In genomic region chr14:23071244-23071974, GRCh38 we compare ENCODE assay signal across 1 cellular context.
TF ChIP-seq lines count a peak whose summit lies in the region.

No MANE protein-coding gene starts in this region.

TF ChIP-seq in HepG2, 621 proteins besides CTCF, POLR2A, EP300 and RAD21 (continued from another document and continues in another):
- TF ChIP-seq, protein P1, sequence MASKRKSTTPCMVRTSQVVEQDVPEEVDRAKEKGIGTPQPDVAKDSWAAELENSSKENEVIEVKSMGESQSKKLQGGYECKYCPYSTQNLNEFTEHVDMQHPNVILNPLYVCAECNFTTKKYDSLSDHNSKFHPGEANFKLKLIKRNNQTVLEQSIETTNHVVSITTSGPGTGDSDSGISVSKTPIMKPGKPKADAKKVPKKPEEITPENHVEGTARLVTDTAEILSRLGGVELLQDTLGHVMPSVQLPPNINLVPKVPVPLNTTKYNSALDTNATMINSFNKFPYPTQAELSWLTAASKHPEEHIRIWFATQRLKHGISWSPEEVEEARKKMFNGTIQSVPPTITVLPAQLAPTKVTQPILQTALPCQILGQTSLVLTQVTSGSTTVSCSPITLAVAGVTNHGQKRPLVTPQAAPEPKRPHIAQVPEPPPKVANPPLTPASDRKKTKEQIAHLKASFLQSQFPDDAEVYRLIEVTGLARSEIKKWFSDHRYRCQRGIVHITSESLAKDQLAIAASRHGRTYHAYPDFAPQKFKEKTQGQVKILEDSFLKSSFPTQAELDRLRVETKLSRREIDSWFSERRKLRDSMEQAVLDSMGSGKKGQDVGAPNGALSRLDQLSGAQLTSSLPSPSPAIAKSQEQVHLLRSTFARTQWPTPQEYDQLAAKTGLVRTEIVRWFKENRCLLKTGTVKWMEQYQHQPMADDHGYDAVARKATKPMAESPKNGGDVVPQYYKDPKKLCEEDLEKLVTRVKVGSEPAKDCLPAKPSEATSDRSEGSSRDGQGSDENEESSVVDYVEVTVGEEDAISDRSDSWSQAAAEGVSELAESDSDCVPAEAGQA (IDR thresholded peaks at IDR 0.05; ENCODE audit: low read depth) = peak; percentile 80; the same call in 1 of the 2 replicates
- TF ChIP-seq, protein P1 (CRISPR knock-in tag; IDR thresholded peaks at IDR 0.05; ENCODE audit: borderline replicate concordance) = no peak
- TF ChIP-seq ZMAT3 (CRISPR knock-in tag; conservative IDR thresholded peaks at IDR 0.05) = peak; percentile 97
- TF ChIP-seq, protein P2, sequence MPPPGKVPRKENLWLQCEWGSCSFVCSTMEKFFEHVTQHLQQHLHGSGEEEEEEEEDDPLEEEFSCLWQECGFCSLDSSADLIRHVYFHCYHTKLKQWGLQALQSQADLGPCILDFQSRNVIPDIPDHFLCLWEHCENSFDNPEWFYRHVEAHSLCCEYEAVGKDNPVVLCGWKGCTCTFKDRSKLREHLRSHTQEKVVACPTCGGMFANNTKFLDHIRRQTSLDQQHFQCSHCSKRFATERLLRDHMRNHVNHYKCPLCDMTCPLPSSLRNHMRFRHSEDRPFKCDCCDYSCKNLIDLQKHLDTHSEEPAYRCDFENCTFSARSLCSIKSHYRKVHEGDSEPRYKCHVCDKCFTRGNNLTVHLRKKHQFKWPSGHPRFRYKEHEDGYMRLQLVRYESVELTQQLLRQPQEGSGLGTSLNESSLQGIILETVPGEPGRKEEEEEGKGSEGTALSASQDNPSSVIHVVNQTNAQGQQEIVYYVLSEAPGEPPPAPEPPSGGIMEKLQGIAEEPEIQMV (CRISPR knock-in tag; IDR thresholded peaks at IDR 0.05; ENCODE audit: low read depth) = peak; percentile 39; the same call in 1 of the 2 replicates
- TF ChIP-seq ELF4 (CRISPR knock-in tag; IDR thresholded peaks at IDR 0.05; ENCODE audit: borderline replicate concordance) = no peak
- 0 out of 2 replicates have a peak, but pooled peaks have one; percentile 53 for TF ChIP-seq ZKSCAN1 (IDR thresholded peaks at IDR 0.05; ENCODE audit: low read length)
- peak; percentile 91 for TF ChIP-seq YEATS2 (CRISPR knock-in tag; IDR thresholded peaks at IDR 0.05; ENCODE audit: borderline replicate concordance)
- no peak for TF ChIP-seq ZNF670 (CRISPR knock-in tag; IDR thresholded peaks at IDR 0.05; ENCODE audit: borderline replicate concordance)
- TF ChIP-seq TBL1XR1 (IDR thresholded peaks at IDR 0.05; ENCODE audit: borderline replicate concordance, low read length, partially characterized antibody) = peak; percentile 46
- TF ChIP-seq SMARCE1 (IDR thresholded peaks at IDR 0.05; ENCODE audit: borderline replicate concordance) = no peak
- TF ChIP-seq KLF6 (CRISPR knock-in tag; IDR thresholded peaks at IDR 0.05) = peak; percentile 80; the same call in 1 of the 2 replicates
- TF ChIP-seq, protein P3, sequence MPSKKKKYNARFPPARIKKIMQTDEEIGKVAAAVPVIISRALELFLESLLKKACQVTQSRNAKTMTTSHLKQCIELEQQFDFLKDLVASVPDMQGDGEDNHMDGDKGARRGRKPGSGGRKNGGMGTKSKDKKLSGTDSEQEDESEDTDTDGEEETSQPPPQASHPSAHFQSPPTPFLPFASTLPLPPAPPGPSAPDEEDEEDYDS (CRISPR knock-in tag; IDR thresholded peaks at IDR 0.05) = peak; percentile 82
- TF ChIP-seq GABPB1 (CRISPR knock-in tag; IDR thresholded peaks at IDR 0.05) = peak; percentile 79
- TF ChIP-seq ZNF280D (CRISPR knock-in tag; IDR thresholded peaks at IDR 0.05) = no peak; the same call in none of the 2 replicates
- no peak for TF ChIP-seq MED8 (CRISPR knock-in tag; IDR thresholded peaks at IDR 0.05; ENCODE audit: insufficient replicate concordance)
- 0 out of 2 replicates have a peak, but pooled peaks have one; percentile 57 for TF ChIP-seq NFATC3 (CRISPR knock-in tag; IDR thresholded peaks at IDR 0.05)
- TF ChIP-seq, protein P4, sequence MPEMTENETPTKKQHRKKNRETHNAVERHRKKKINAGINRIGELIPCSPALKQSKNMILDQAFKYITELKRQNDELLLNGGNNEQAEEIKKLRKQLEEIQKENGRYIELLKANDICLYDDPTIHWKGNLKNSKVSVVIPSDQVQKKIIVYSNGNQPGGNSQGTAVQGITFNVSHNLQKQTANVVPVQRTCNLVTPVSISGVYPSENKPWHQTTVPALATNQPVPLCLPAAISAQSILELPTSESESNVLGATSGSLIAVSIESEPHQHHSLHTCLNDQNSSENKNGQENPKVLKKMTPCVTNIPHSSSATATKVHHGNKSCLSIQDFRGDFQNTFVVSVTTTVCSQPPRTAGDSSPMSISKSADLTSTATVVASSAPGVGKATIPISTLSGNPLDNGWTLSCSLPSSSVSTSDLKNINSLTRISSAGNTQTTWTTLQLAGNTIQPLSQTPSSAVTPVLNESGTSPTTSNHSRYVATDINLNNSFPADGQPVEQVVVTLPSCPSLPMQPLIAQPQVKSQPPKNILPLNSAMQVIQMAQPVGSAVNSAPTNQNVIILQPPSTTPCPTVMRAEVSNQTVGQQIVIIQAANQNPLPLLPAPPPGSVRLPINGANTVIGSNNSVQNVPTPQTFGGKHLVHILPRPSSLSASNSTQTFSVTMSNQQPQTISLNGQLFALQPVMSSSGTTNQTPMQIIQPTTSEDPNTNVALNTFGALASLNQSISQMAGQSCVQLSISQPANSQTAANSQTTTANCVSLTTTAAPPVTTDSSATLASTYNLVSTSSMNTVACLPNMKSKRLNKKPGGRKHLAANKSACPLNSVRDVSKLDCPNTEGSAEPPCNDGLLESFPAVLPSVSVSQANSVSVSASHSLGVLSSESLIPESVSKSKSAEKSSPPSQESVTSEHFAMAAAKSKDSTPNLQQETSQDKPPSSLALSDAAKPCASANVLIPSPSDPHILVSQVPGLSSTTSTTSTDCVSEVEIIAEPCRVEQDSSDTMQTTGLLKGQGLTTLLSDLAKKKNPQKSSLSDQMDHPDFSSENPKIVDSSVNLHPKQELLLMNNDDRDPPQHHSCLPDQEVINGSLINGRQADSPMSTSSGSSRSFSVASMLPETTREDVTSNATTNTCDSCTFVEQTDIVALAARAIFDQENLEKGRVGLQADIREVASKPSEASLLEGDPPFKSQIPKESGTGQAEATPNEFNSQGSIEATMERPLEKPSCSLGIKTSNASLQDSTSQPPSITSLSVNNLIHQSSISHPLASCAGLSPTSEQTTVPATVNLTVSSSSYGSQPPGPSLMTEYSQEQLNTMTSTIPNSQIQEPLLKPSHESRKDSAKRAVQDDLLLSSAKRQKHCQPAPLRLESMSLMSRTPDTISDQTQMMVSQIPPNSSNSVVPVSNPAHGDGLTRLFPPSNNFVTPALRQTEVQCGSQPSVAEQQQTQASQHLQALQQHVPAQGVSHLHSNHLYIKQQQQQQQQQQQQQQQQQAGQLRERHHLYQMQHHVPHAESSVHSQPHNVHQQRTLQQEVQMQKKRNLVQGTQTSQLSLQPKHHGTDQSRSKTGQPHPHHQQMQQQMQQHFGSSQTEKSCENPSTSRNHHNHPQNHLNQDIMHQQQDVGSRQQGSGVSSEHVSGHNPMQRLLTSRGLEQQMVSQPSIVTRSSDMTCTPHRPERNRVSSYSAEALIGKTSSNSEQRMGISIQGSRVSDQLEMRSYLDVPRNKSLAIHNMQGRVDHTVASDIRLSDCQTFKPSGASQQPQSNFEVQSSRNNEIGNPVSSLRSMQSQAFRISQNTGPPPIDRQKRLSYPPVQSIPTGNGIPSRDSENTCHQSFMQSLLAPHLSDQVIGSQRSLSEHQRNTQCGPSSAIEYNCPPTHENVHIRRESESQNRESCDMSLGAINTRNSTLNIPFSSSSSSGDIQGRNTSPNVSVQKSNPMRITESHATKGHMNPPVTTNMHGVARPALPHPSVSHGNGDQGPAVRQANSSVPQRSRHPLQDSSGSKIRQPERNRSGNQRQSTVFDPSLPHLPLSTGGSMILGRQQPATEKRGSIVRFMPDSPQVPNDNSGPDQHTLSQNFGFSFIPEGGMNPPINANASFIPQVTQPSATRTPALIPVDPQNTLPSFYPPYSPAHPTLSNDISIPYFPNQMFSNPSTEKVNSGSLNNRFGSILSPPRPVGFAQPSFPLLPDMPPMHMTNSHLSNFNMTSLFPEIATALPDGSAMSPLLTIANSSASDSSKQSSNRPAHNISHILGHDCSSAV (CRISPR knock-in tag; IDR thresholded peaks at IDR 0.05; ENCODE audit: borderline replicate concordance) = no peak
- no peak for TF ChIP-seq NBN (conservative IDR thresholded peaks at IDR 0.05)
- peak; percentile 51; the same call in 1 of the 2 replicates for TF ChIP-seq ATF2 (CRISPR knock-in tag; IDR thresholded peaks at IDR 0.05)
- TF ChIP-seq ZNF792 (CRISPR knock-in tag; IDR thresholded peaks at IDR 0.05) = peak; percentile 92
- TF ChIP-seq HNRNPH1 (optimal IDR thresholded peaks at IDR 0.05; ENCODE audit: low read depth, low read length) = no peak
- TF ChIP-seq ZNF891 (CRISPR knock-in tag; IDR thresholded peaks at IDR 0.05) = peak; percentile 93
- peak; percentile 81 for TF ChIP-seq SIN3B (IDR thresholded peaks at IDR 0.05; ENCODE audit: low read length)
- no peak for TF ChIP-seq ARNT (IDR thresholded peaks at IDR 0.05)
- no peak for TF ChIP-seq ZFP36 (IDR thresholded peaks at IDR 0.05; ENCODE audit: borderline replicate concordance, low read depth, low read length, partially characterized antibody)
- TF ChIP-seq, protein P5, sequence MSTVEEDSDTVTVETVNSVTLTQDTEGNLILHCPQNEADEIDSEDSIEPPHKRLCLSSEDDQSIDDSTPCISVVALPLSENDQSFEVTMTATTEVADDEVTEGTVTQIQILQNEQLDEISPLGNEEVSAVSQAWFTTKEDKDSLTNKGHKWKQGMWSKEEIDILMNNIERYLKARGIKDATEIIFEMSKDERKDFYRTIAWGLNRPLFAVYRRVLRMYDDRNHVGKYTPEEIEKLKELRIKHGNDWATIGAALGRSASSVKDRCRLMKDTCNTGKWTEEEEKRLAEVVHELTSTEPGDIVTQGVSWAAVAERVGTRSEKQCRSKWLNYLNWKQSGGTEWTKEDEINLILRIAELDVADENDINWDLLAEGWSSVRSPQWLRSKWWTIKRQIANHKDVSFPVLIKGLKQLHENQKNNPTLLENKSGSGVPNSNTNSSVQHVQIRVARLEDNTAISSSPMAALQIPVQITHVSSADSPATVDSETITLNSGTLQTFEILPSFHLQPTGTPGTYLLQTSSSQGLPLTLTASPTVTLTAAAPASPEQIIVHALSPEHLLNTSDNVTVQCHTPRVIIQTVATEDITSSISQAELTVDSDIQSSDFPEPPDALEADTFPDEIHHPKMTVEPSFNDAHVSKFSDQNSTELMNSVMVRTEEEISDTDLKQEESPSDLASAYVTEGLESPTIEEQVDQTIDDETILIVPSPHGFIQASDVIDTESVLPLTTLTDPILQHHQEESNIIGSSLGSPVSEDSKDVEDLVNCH (CRISPR knock-in tag; IDR thresholded peaks at IDR 0.05) = no peak
- TF ChIP-seq, protein P6, sequence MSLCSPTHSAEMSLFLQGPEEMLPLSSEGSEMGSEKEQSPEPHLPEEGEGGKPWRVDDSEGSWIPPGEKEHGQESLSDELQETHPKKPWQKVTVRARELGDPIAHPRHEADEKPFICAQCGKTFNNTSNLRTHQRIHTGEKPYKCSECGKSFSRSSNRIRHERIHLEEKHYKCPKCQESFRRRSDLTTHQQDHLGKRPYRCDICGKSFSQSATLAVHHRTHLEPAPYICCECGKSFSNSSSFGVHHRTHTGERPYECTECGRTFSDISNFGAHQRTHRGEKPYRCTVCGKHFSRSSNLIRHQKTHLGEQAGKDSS (CRISPR knock-in tag; IDR thresholded peaks at IDR 0.05; ENCODE audit: borderline replicate concordance, low read depth) = peak; percentile 75; the same call in 1 of the 2 replicates
- no peak; the same call in 1 of the 2 replicates for TF ChIP-seq FOXK1 (CRISPR knock-in tag; IDR thresholded peaks at IDR 0.05; ENCODE audit: borderline replicate concordance, low read depth)
- no peak for TF ChIP-seq FOXM1 (CRISPR knock-in tag; IDR thresholded peaks at IDR 0.05)
